In genomic region chr20:58982406-58983114, GRCh38 we compare ENCODE assay signal across 9 cellular contexts. TPM values are rescaled to one million over a fixed set of nuclear protein-coding genes. Genes with fewer than 3 reads are reported as not detected.
DNase-seq lines count a peak whose midpoint lies in the region; ATAC-seq and TF ChIP-seq lines count a peak whose summit lies in the region.
"Had no signal": no experiment of that assay in that cellular context is flagged by ENCODE, and none has a peak within 500 bp of the region (broad histone marks: within the 10 kb centered on the region; RNA-seq: fewer than 3 reads in every experiment).

No MANE protein-coding gene starts in this region.

- peak overlapping the region; percentile 91 for H3K4me3 Mint-ChIP-seq in activated CD4-positive, alpha-beta memory T cell treated with anti-CD3 and anti-CD28 coated beads for 36 hours

- peak; percentile 38 for DNase-seq in activated effector memory CD4-positive, alpha-beta T cell treated with anti-CD3 and anti-CD28 coated beads, Interleukin-2, amount 50 U/mL, for 16 hours
- no peak for DNase-seq in activated effector memory CD4-positive, alpha-beta T cell treated with Interleukin-2 at 50 U/mL for 16 hours
- DNase-seq in activated CD4-positive, alpha-beta memory T cell treated with anti-CD3 and anti-CD28 coated beads for 36 hours = peak; percentile 36
- DNase-seq in thoracic aorta (ENCODE audit: low spot score) (no peak), C1 segment of cervical spinal cord (lab: John Stamatoyannopoulos, UW) (no peak), sciatic nerve (ENCODE audit: low spot score) (no peak), SKM-1 treated with dmso at 0.1 percent for 144 hours (lab: John Stamatoyannopoulos, UW; ENCODE audit: unreplicated experiment) (no peak)

- intact Hi-C loops in activated CD4-positive, alpha-beta memory T cell treated with anti-CD3 and anti-CD28 coated beads for 36 hours (cut with micrococcal nuclease) = loop anchor here (2.0 to 5.0 kb wide), 3 partner anchors 46 to 330 kb away; partner anchors contain the start of gene STX16
- intact Hi-C loops in sciatic nerve (cut with DNase I) = no loop called here

- ATAC-seq in thoracic aorta (ENCODE audit: insufficient number of reproducible peaks, low FRiP score, low read depth) (no peak), sciatic nerve (no peak)

- H3K9me3 Mint-ChIP-seq in activated CD4-positive, alpha-beta memory T cell treated with anti-CD3 and anti-CD28 coated beads for 36 hours = no peaks in the 10 kb centered on the region

- peak overlapping the region; percentile 96 for H3K4me3 ChIP-seq in iPS-18a (ENCODE audit: low read length)
- peak overlapping the region; percentile 98 for H3K4me3 ChIP-seq in thoracic aorta

- POLR2A ChIA-PET in activated CD4-positive, alpha-beta memory T cell treated with anti-CD3 and anti-CD28 coated beads for 36 hours (lab: Charles Lee) = interaction anchor here (0.7 to 2.4 kb wide), 12 partner anchors 11 to 731 kb away, joined by 3 to 7 read pairs (median 4); partner anchors contain the start of genes ATP5F1E, PRELID3B and STX16

- H3K9ac ChIP-seq in iPS-18a (ENCODE audit: low read length) = no peak overlapping the region

- no peaks in the 10 kb centered on the region for H3K27me3 Mint-ChIP-seq in activated CD4-positive, alpha-beta memory T cell treated with anti-CD3 and anti-CD28 coated beads for 36 hours

- H3K4me1 Mint-ChIP-seq in activated CD4-positive, alpha-beta memory T cell treated with anti-CD3 and anti-CD28 coated beads for 36 hours (ENCODE audit: low read depth) = peaks cover 49% of the 10 kb centered on the region

- H3K4me1 ChIP-seq in iPS-18a (ENCODE audit: control insufficient read depth, low read depth, low read length) (peaks cover 7% of the 10 kb centered on the region), thoracic aorta (ENCODE audit: control insufficient read depth in 1 of 2, low read depth in 2 of 2) (peaks cover 15 to 37% of the 10 kb centered on the region in 2 donors)

- H3K27me3 ChIP-seq in iPS-18a (ENCODE audit: control insufficient read depth, insufficient read depth, low read length) = no peaks in the 10 kb centered on the region
- H3K27me3 ChIP-seq in thoracic aorta (replicated peaks; ENCODE audit: insufficient read depth) = no peaks in the 10 kb centered on the region
- H3K27me3 ChIP-seq: right lobe of liver had no signal

- H3K36me3 ChIP-seq in iPS-18a (ENCODE audit: control insufficient read depth, low read depth, low read length) (peaks cover 19% of the 10 kb centered on the region), thoracic aorta (peaks cover 6% of the 10 kb centered on the region)

- peaks cover 15% of the 10 kb centered on the region for H3K36me3 Mint-ChIP-seq in activated CD4-positive, alpha-beta memory T cell treated with anti-CD3 and anti-CD28 coated beads for 36 hours

- H3K27ac Mint-ChIP-seq in activated CD4-positive, alpha-beta memory T cell treated with anti-CD3 and anti-CD28 coated beads for 36 hours = peak overlapping the region; percentile 88

- no peak for TF ChIP-seq CTCF in thoracic aorta (IDR thresholded peaks at IDR 0.05)

- CTCF ChIA-PET in activated CD4-positive, alpha-beta memory T cell treated with anti-CD3 and anti-CD28 coated beads for 36 hours (lab: Charles Lee) = interaction anchor here (0.7 to 2.0 kb wide), 3 partner anchors 45 to 239 kb away, joined by 4 to 9 read pairs (median 4); no protein-coding TSS in a partner anchor

- H3K9me3 ChIP-seq in iPS-18a (ENCODE audit: control insufficient read depth, low read depth, low read length) = no peaks in the 10 kb centered on the region
- no peaks in the 10 kb centered on the region for H3K9me3 ChIP-seq in thoracic aorta
- H3K9me3 ChIP-seq: right lobe of liver had no signal

- H3K27ac ChIP-seq in iPS-18a (ENCODE audit: low read length) (no peak overlapping the region), thoracic aorta (no peak overlapping the region)

RNA-seq across cellular contexts. Expression of gene NELFCD, which starts 1.5 kb away (rescaled TPM):
- 10 to 100 TPM; 80.5 to 92.3 TPM for total RNA-seq in activated CD4-positive, alpha-beta memory T cell treated with anti-CD3 and anti-CD28 coated beads for 36 hours
- 10 to 100 TPM; 50.9 to 52.6 TPM for total RNA-seq in thoracic aorta
- total RNA-seq in sciatic nerve = 50.7 TPM

RNA-seq across cellular contexts. Expression of gene CTSZ, which starts 24.5 kb away (rescaled TPM):
- 10 to 100 TPM; 32.9 to 34.8 TPM for total RNA-seq in activated CD4-positive, alpha-beta memory T cell treated with anti-CD3 and anti-CD28 coated beads for 36 hours
- total RNA-seq in thoracic aorta (100 to 1,000 TPM; 242 to 436 TPM), sciatic nerve (151 TPM)

RNA-seq across cellular contexts. Expression of gene TUBB1, which starts 36.7 kb away (rescaled TPM):
- total RNA-seq in activated CD4-positive, alpha-beta memory T cell treated with anti-CD3 and anti-CD28 coated beads for 36 hours = not detected
- total RNA-seq in thoracic aorta (under 1 TPM in 1 of 2 donors, not detected in 1; 0.54 TPM), sciatic nerve (1.0 TPM)

RNA-seq across cellular contexts. Expression of gene ATP5F1E, which starts 49.6 kb away (rescaled TPM):
- 10 to 100 TPM; 82.2 to 90.4 TPM for total RNA-seq in activated CD4-positive, alpha-beta memory T cell treated with anti-CD3 and anti-CD28 coated beads for 36 hours
- total RNA-seq in thoracic aorta (10 to 100 TPM; 16.8 to 21.1 TPM), sciatic nerve (38.4 TPM)

Comparison
In these comparisons a context has a peak if more than half of its experiments do, and no peak if none do; other contexts are left out.
1. DNase-seq: peak in activated effector memory CD4-positive, alpha-beta T cell treated with anti-CD3 and anti-CD28 coated beads, Interleukin-2, amount 50 U/mL, for 16 hours (single experiment) and activated CD4-positive, alpha-beta memory T cell treated with anti-CD3 and anti-CD28 coated beads for 36 hours (single experiment); none in activated effector memory CD4-positive, alpha-beta T cell treated with Interleukin-2 at 50 U/mL for 16 hours (single experiment), thoracic aorta (single experiment), C1 segment of cervical spinal cord (0 of 14), sciatic nerve (single experiment) and SKM-1 treated with dmso at 0.1 percent for 144 hours (single experiment).